In genomic region chr19:58557253-58558065, GRCh38 we compare ENCODE assay signal across 8 cellular contexts. TPM values are rescaled to one million over a fixed set of nuclear protein-coding genes. Genes with fewer than 3 reads are reported as not detected.
DNase-seq lines count a peak whose midpoint lies in the region; ATAC-seq, FAIRE-seq and TF ChIP-seq lines count a peak whose summit lies in the region.

No MANE protein-coding gene starts in this region.

- DNase-seq in GM12865 (ENCODE audit: low read depth) (no peak), fibroblast of villous mesenchyme (ENCODE audit: low read depth) (no peak), retinal pigment epithelial cell (ENCODE audit: low read depth) (no peak), DMS153 (lab: John Stamatoyannopoulos, UW) (no peak), frontal cortex (ENCODE audit: low spot score in 2 of 2) (no peak)
- DNase-seq in central memory CD4-positive, alpha-beta T cell = no peak

- peak overlapping the region; percentile 81 for H3K4me3 ChIP-seq in GM12865 (ENCODE audit: low read depth, low read length)
- H3K4me3 ChIP-seq in fibroblast of villous mesenchyme (ENCODE audit: low read depth, low read length) = peak overlapping the region; percentile 98
- H3K4me3 ChIP-seq in retinal pigment epithelial cell (ENCODE audit: low read length) = peak overlapping the region; percentile 78

- no peak for ATAC-seq in GM19395 (IDR thresholded peaks at IDR 0.05; ENCODE audit: unreplicated experiment)

- no peak for FAIRE-seq in frontal cortex (lab: Jason Lieb, UNC)

- TF ChIP-seq CTCF in GM12865 (IDR thresholded peaks at IDR 0.05; ENCODE audit: insufficient read depth, low read depth, low read length, missing control alignments) = no peak
- no peak for TF ChIP-seq CTCF in VCaP (conservative IDR thresholded peaks at IDR 0.05)
- no peak for TF ChIP-seq CTCF in fibroblast of villous mesenchyme (IDR thresholded peaks at IDR 0.05; ENCODE audit: insufficient read depth, low read depth, low read length)
- TF ChIP-seq CTCF in retinal pigment epithelial cell (conservative IDR thresholded peaks at IDR 0.05; ENCODE audit: low read depth, low read length) = no peak

- H3K27ac ChIP-seq in VCaP = peak overlapping the region; percentile 100

RNA-seq across cellular contexts. Expression of gene UBE2M, which starts 1.0 kb away (rescaled TPM):
- total RNA-seq in fibroblast of villous mesenchyme (78.3 and 81.6 TPM in 2 replicates), frontal cortex (64.8 TPM)

RNA-seq across cellular contexts. Expression of gene CHMP2A, which starts 2.6 kb away (rescaled TPM):
- total RNA-seq in fibroblast of villous mesenchyme (111 and 120 TPM in 2 replicates), frontal cortex (62.8 TPM)

RNA-seq across cellular contexts. Expression of gene TRIM28, which starts 13.6 kb away (rescaled TPM):
- total RNA-seq in fibroblast of villous mesenchyme (295 and 389 TPM in 2 replicates), frontal cortex (332 TPM)

RNA-seq across cellular contexts. Expression of gene MZF1, which starts 15.7 kb away (rescaled TPM):
- total RNA-seq in fibroblast of villous mesenchyme = 15.5 and 16.1 TPM in 2 replicates
- total RNA-seq in frontal cortex = 11.0 TPM

RNA-seq across cellular contexts. Expression of gene ZBTB45, which starts 37.8 kb away (rescaled TPM):
- total RNA-seq in fibroblast of villous mesenchyme (4.7 and 6.1 TPM in 2 replicates), frontal cortex (6.9 TPM)
